In the genomic region with DNA sequence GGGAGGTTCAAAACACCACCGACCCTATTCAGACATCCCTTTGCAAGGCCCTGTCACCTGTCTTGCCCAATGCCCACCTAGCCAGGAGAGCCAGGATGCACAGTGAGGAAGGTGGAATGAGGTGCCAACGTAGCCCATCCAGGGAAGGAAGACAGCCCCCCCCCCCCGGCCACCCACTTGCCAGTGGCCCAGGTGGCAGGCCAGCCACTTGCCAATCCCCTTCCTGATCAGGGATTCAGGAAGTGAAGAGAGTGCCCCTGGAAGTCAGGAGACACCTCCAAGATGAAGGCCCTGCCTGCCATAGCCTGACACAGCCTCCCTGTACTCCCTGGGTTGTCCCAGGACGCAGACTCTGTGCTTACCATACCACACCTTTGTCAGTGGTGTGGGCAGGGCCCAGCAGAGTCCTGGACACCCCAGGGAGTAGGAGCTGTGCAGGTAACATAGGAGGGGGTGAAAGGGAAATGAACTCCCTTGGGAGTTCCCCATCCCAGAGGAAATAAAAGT, we compare ENCODE assay signal across 9 cellular contexts. TPM values are rescaled to one million over a fixed set of nuclear protein-coding genes. Genes with fewer than 3 reads are reported as not detected.
A peak's percentile ranks its signal among the peaks of the same experiment; 100 is the strongest.
DNase-seq lines count a peak whose midpoint lies in the region; ATAC-seq and TF ChIP-seq lines count a peak whose summit lies in the region.
"Had no signal": no experiment of that assay in that cellular context is flagged by ENCODE, and none has a peak within 500 bp of the region (broad histone marks: within the 10 kb centered on the region; RNA-seq: fewer than 3 reads in every experiment).

No MANE protein-coding gene starts in this region.

- peaks cover 10% of the 10 kb centered on the region for H3K27me3 Mint-ChIP-seq in H9 (ENCODE audit: low read depth)
- peaks cover 4% of the 10 kb centered on the region for H3K27me3 Mint-ChIP-seq in activated naive CD8-positive, alpha-beta T cell treated with anti-CD3 and anti-CD28 coated beads, Interleukin-2, amount 10 ng/mL, durations not matched to agents 7 days and 5 days

- no peak overlapping the region for H2AFZ ChIP-seq in H9 (ENCODE audit: low read length)

- POLR2A ChIA-PET in activated naive CD8-positive, alpha-beta T cell treated with anti-CD3 and anti-CD28 coated beads, Interleukin-2, amount 10 ng/mL, durations not matched to agents 7 days and 5 days (lab: Charles Lee) = interaction anchor here (1.0 to 3.0 kb wide), 6 partner anchors 8 to 403 kb away, joined by 3 to 34 read pairs (median 4); a partner anchor contains a TSS

- H3K9me3 ChIP-seq in BLaER1 = no peaks in the 10 kb centered on the region
- H3K9me3 ChIP-seq in H9 (ENCODE audit: control insufficient read depth, low read depth, low read length) = no peaks in the 10 kb centered on the region
- no peaks in the 10 kb centered on the region for H3K9me3 ChIP-seq in muscle layer of colon (ENCODE audit: low read length)

- H3K4me1 ChIP-seq in BLaER1 (peaks cover 74% of the 10 kb centered on the region), H9 (ENCODE audit: insufficient read depth, low read length) (peaks cover 8% of the 10 kb centered on the region; the same call in 1 of the 2 replicates), muscle layer of colon (ENCODE audit: insufficient read depth, low read length) (peaks cover 22% of the 10 kb centered on the region)

- H4K5ac ChIP-seq in H9 (ENCODE audit: insufficient read length, low read depth, low read length) = no peak overlapping the region

- H2BK120ac ChIP-seq in H9 (ENCODE audit: low read depth, low read length, poor library complexity, severe bottlenecking) = no peak overlapping the region

- no peak overlapping the region for H2BK15ac ChIP-seq in H9 (ENCODE audit: low read depth, low read length)

- H4K20me1 ChIP-seq in BLaER1 = no peaks in the 10 kb centered on the region
- H4K20me1 ChIP-seq in H9 (ENCODE audit: control insufficient read depth, insufficient read depth, insufficient read length) = no peaks in the 10 kb centered on the region

- H3K27me3 ChIP-seq in BLaER1 (no peaks in the 10 kb centered on the region), H9 (ENCODE audit: insufficient read depth, low read length) (no peaks in the 10 kb centered on the region), muscle layer of colon (ENCODE audit: control insufficient read depth in 1 of 2, insufficient read depth in 2 of 2, low read length in 2 of 2) (peaks cover 0 to 14% of the 10 kb centered on the region in 2 donors)

- no peak for TF ChIP-seq CTCF in H9 (conservative IDR thresholded peaks at IDR 0.05)

- H3K23me2 ChIP-seq in H9 (ENCODE audit: insufficient read length, low read depth, low read length, poor library complexity, severe bottlenecking) = peaks cover 9% of the 10 kb centered on the region

- H3K14ac ChIP-seq in H9 (ENCODE audit: insufficient read depth, low read length) = no peak overlapping the region

- H3K27ac Mint-ChIP-seq in H9 = peak overlapping the region in 1 of 3 experiments; percentile 85; a peak in 2 of 7 replicates
- peak overlapping the region; percentile 97 for H3K27ac Mint-ChIP-seq in activated naive CD8-positive, alpha-beta T cell treated with anti-CD3 and anti-CD28 coated beads, Interleukin-2, amount 10 ng/mL, durations not matched to agents 7 days and 5 days

- peak overlapping the region; percentile 74 for H3K9ac ChIP-seq in BLaER1
- H3K9ac ChIP-seq in H9 (ENCODE audit: extremely low read depth, insufficient read length, low read length) = no peak overlapping the region
- H3K9ac ChIP-seq in muscle layer of colon (ENCODE audit: low read length) = peak overlapping the region; percentile 70

- H2BK12ac ChIP-seq in H9 (ENCODE audit: insufficient read length, low read depth, low read length) = no peak overlapping the region

- H2AK5ac ChIP-seq in H9 (ENCODE audit: insufficient read length, low read length) = no peak overlapping the region

- H4K8ac ChIP-seq in H9 (replicated peaks; ENCODE audit: insufficient read length, low read depth, low read length) = no peak overlapping the region

- peak overlapping the region; percentile 73 to 87 for H3K4me3 Mint-ChIP-seq in H9
- peak overlapping the region; percentile 99 for H3K4me3 Mint-ChIP-seq in activated naive CD8-positive, alpha-beta T cell treated with anti-CD3 and anti-CD28 coated beads, Interleukin-2, amount 10 ng/mL, durations not matched to agents 7 days and 5 days

- peaks cover 44 to 55% of the 10 kb centered on the region in 2 experiments for H3K4me1 Mint-ChIP-seq in H9
- peaks cover 16% of the 10 kb centered on the region for H3K4me1 Mint-ChIP-seq in activated naive CD8-positive, alpha-beta T cell treated with anti-CD3 and anti-CD28 coated beads, Interleukin-2, amount 10 ng/mL, durations not matched to agents 7 days and 5 days

- H3K36me3 ChIP-seq in BLaER1 = no peaks in the 10 kb centered on the region
- no peaks in the 10 kb centered on the region for H3K36me3 ChIP-seq in muscle layer of colon (ENCODE audit: insufficient read depth, low read length)

- H3K56ac ChIP-seq in H9 (ENCODE audit: insufficient read length, low read depth, low read length) = no peak overlapping the region

- H3K4ac ChIP-seq in H9 (ENCODE audit: low read depth, low read length) = no peak overlapping the region

- no peak overlapping the region for H3K18ac ChIP-seq in H9 (ENCODE audit: insufficient read length, low read depth, low read length)

- no peak for ATAC-seq in activated naive CD8-positive, alpha-beta T cell treated with anti-CD3 and anti-CD28 coated beads, Interleukin-2, amount 10 ng/mL, durations not matched to agents 7 days and 5 days (ENCODE audit: low read depth)

- H3K79me2 ChIP-seq in H9 (ENCODE audit: insufficient read depth, low read length) = no peaks in the 10 kb centered on the region

- H2BK5ac ChIP-seq in H9 (ENCODE audit: insufficient read length, low read length) = no peak overlapping the region

- H3K27ac ChIP-seq in BLaER1 (peak overlapping the region; percentile 71), H9 (ENCODE audit: insufficient read length, low read depth, low read length) (no peak overlapping the region), muscle layer of colon (ENCODE audit: low read depth, low read length) (peak overlapping the region; percentile 20)

- H3K9me3 Mint-ChIP-seq in H9 = no peaks in the 10 kb centered on the region; a peak in 1 of 5 replicates
- no peaks in the 10 kb centered on the region for H3K9me3 Mint-ChIP-seq in activated naive CD8-positive, alpha-beta T cell treated with anti-CD3 and anti-CD28 coated beads, Interleukin-2, amount 10 ng/mL, durations not matched to agents 7 days and 5 days
- H3K9me3 Mint-ChIP-seq: activated naive CD4-positive, alpha-beta T cell treated with anti-CD3 and anti-CD28 coated beads, Interleukin-2, amount 50 U/mL, for 72 hours had no signal

- no peaks in the 10 kb centered on the region for H3K36me3 Mint-ChIP-seq in H9 (ENCODE audit: insufficient read depth in 1 of 3, low read depth in 3 of 3)
- H3K36me3 Mint-ChIP-seq in activated naive CD8-positive, alpha-beta T cell treated with anti-CD3 and anti-CD28 coated beads, Interleukin-2, amount 10 ng/mL, durations not matched to agents 7 days and 5 days = no peaks in the 10 kb centered on the region
- H3K36me3 Mint-ChIP-seq: activated naive CD4-positive, alpha-beta T cell treated with anti-CD3 and anti-CD28 coated beads, Interleukin-2, amount 50 U/mL, for 72 hours had no signal

- H2BK20ac ChIP-seq in H9 (ENCODE audit: low read depth, low read length, poor library complexity, severe bottlenecking) = no peak overlapping the region

- H4K91ac ChIP-seq in H9 (ENCODE audit: insufficient read length, low read depth, low read length) = no peak overlapping the region

- DNase-seq in H9 (no peak), NCI-H1105 (lab: John Stamatoyannopoulos, UW) (no peak), NCI-H69 (lab: John Stamatoyannopoulos, UW) (no peak)
- DNase-seq in activated naive CD8-positive, alpha-beta T cell treated with anti-CD3 and anti-CD28 coated beads, Interleukin-2, amount 10 ng/mL, durations not matched to agents 7 days and 5 days = no peak
- DNase-seq in stimulated activated CD4-positive, alpha-beta T cell treated with anti-CD3 and anti-CD28 coated beads, Interleukin-4, amount 100 ng/mL, for 1 hour = no peak
- no peak for DNase-seq in stimulated activated CD8-positive, alpha-beta memory T cell treated with anti-CD3 and anti-CD28 coated beads, Interleukin-4, amount 100 ng/mL, for 48 hours

- peak overlapping the region; percentile 67 for H3K4me3 ChIP-seq in BLaER1
- H3K4me3 ChIP-seq in muscle layer of colon (ENCODE audit: low read depth in 1 of 2, low read length in 2 of 2) = peak overlapping the region in 1 of 2 donors; percentile 66

- WGBS in H9 (ENCODE audit: extremely low coverage, insufficient read length, low lambda C conversion rate) = no CpG with 5 or more reads among the region's 4 CpGs

- H3K23ac ChIP-seq in H9 (ENCODE audit: insufficient read length, low read depth, low read length) = no peak overlapping the region

- no peaks in the 10 kb centered on the region for H3K79me1 ChIP-seq in H9 (ENCODE audit: insufficient read depth, low read depth, low read length, poor library complexity, severe bottlenecking)

- H3K4me2 ChIP-seq in BLaER1 (peak overlapping the region; percentile 93), H9 (ENCODE audit: insufficient read depth, insufficient read length, low read length) (peak overlapping the region; percentile 58)

- no peak overlapping the region for H3T11ph ChIP-seq in H9 (ENCODE audit: low read length)

RNA-seq across cellular contexts. Expression of a gene that starts 54.7 kb away (rescaled TPM):
- 80.1 and 80.3 TPM in 2 replicates for total RNA-seq in H9 (2021)
- total RNA-seq in activated naive CD8-positive, alpha-beta T cell treated with anti-CD3 and anti-CD28 coated beads, Interleukin-2, amount 10 ng/mL, durations not matched to agents 7 days and 5 days = 10 to 100 TPM; 44.1 to 51.6 TPM

RNA-seq across cellular contexts. Expression of a gene that starts 54.8 kb away (rescaled TPM):
- total RNA-seq in H9 (2021) = 56.3 and 56.8 TPM in 2 replicates
- 10 to 100 TPM; 20.8 to 21.8 TPM for total RNA-seq in activated naive CD8-positive, alpha-beta T cell treated with anti-CD3 and anti-CD28 coated beads, Interleukin-2, amount 10 ng/mL, durations not matched to agents 7 days and 5 days
